7 cellular contexts compared by ENCODE assay signal in the genomic region with DNA sequence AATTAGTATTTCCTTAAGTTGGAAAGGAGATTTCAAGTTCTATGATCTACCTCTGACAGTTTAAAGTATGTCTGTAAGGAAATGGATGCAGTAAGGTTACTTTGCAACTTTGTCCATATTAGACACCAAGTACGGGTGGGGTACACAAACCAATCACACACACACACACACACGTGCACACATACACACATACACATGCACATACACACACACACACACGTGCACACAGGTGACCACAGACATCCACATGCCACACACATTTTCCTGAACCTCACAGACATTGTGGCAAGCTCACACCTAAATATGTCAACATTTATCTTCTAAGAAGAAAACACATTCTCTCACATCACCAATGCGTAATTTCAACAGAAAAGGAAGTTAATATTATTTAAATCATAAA.
"Had no signal": no experiment of that assay in that cellular context is flagged by ENCODE, and none has a peak within 500 bp of the region (broad histone marks: within the 10 kb centered on the region; RNA-seq: fewer than 3 reads in every experiment).

No MANE protein-coding gene starts in this region.

- DNase-seq: H9, HCEC 1CT, IMR-90 had no signal

- H3K4me3 ChIP-seq: GM23338, K562 had no signal

- ATAC-seq: GM23338, K562 had no signal

- H2AFZ ChIP-seq: GM23338 had no signal

- FAIRE-seq: H1, H54, K562 had no signal

- H3K4me2 ChIP-seq: GM23338 had no signal
